ENCODE assay signal across 7 cellular contexts in the genomic region with DNA sequence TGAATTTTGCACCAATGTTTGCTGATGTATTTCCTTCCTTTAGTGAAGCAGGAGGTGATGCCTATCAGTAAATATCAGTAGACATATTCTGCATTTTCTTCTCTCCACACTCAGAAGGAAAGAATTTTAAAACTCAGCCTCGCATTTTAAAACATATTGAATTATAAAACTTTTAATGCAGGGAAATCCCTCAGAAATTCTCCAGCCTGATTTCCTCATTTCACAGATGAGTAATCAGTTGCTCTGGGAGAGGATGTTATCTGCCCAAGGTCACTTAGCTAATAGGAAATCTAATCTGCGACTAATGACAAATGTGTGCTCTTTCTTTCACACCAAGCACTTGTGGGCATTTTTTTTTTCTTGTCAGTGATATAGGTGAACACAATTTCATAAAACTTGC.
"Had no signal": no experiment of that assay in that cellular context is flagged by ENCODE, and none has a peak within 500 bp of the region (broad histone marks: within the 10 kb centered on the region; RNA-seq: fewer than 3 reads in every experiment).

No MANE protein-coding gene starts in this region.

- FAIRE-seq: frontal cortex had no signal

- H3K9me3 ChIP-seq: lower lobe of right lung, psoas muscle had no signal

- H3K4me3 ChIP-seq: lower lobe of right lung, psoas muscle had no signal

- DNase-seq: activated naive CD4-positive, alpha-beta T cell treated with anti-CD3 and anti-CD28 coated beads, Interleukin-2, amount 50 U/mL, for 16 hours; amniotic stem cell; endodermal cell; lower lobe of right lung; psoas muscle; stimulated activated naive CD4-positive, alpha-beta T cell treated with Interleukin-2 at 50 U/mL for 16 hours had no signal

- H3K4me1 ChIP-seq: lower lobe of right lung, psoas muscle had no signal

- H3K27ac ChIP-seq: lower lobe of right lung, psoas muscle had no signal

- H3K36me3 ChIP-seq: lower lobe of right lung had no signal
